9 cellular contexts compared by ENCODE assay signal in the genomic region with DNA sequence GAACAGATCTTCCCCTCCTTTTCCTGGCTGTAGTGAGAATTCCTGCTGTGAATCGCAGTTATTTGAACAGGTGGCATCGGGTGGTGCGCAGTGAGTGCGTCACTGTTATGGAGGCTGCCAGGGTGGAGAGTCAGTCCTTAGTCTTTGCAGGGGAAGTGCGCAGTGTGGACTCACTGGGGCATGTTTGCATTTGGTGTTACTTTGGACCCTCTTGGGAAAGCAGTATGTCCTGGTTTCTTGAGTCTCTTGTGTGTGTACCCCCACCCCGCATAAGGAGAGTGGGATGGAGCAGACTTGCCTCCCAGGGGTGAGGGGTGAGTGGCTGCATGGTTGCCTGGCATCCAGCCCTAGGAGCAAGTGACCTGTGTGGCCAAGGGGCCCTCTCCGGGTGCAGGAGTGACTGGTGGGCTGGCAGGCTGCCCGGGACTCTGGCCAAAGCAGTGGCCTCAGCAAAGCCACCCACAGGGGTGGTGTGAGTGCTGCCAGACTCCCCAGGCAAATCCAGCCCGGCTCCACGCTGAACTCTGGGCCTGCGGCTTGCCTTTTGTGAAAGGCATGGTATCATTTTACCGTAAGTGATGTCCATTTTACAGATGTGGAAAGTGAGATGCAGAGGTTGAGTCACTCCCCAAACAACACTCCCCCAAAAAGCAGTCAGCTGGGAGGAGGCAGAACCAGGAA. TPM values are rescaled to one million over a fixed set of nuclear protein-coding genes. Genes with fewer than 3 reads are reported as not detected.
DNase-seq lines count a peak whose midpoint lies in the region; ATAC-seq, FAIRE-seq and TF ChIP-seq lines count a peak whose summit lies in the region.
"Had no signal": no experiment of that assay in that cellular context is flagged by ENCODE, and none has a peak within 500 bp of the region (broad histone marks: within the 10 kb centered on the region; RNA-seq: fewer than 3 reads in every experiment).

No MANE protein-coding gene starts in this region.

- H3K36me3 ChIP-seq in BE2C = no peaks in the 10 kb centered on the region
- peaks cover 22 to 27% of the 10 kb centered on the region in 2 donors for H3K36me3 ChIP-seq in muscle layer of duodenum (ENCODE audit: control insufficient read depth in 1 of 2, insufficient read depth in 2 of 2, low read length in 2 of 2)

- no peak for TF ChIP-seq CTCF in BE2C (IDR thresholded peaks at IDR 0.05; ENCODE audit: low read depth, low read length)

- no peak for TF ChIP-seq POLR2A in GM12891 (IDR thresholded peaks at IDR 0.05; ENCODE audit: low read depth, low read length)

- H3K27me3 ChIP-seq in BE2C (no peaks in the 10 kb centered on the region), muscle layer of duodenum (ENCODE audit: low read depth, low read length) (no peaks in the 10 kb centered on the region)

- no peak for ATAC-seq in GM18861 (IDR thresholded peaks at IDR 0.05; ENCODE audit: unreplicated experiment)

- H3K9me3 ChIP-seq in BE2C (no peaks in the 10 kb centered on the region), muscle layer of duodenum (ENCODE audit: control insufficient read depth in 1 of 2, low read length in 2 of 2) (no peaks in the 10 kb centered on the region)

- H3K4me3 ChIP-seq in BE2C (ENCODE audit: low read depth, low read length) = no peak overlapping the region
- no peak overlapping the region for H3K4me3 ChIP-seq in muscle layer of duodenum (ENCODE audit: low read depth in 1 of 2, low read length in 2 of 2)

- DNase-seq in BE2C = peak; percentile 15
- DNase-seq in NCI-H2196 treated with DMSO at 0.1 percent for 48 hours (lab: John Stamatoyannopoulos, UW; ENCODE audit: unreplicated experiment) = peak; percentile 73
- DNase-seq in dermis blood vessel endothelial cell = peak; percentile 54
- DNase-seq in activated T-cell treated with anti-CD3 and anti-CD28 coated beads, Interleukin-2, amount 50 U/mL, for 1 hour = no peak
- no peak for DNase-seq in KG1 (lab: John Stamatoyannopoulos, UW)
- DNase-seq in GM12891 (ENCODE audit: insufficient read length, low spot score) = no peak
- DNase-seq: activated T-cell treated with anti-CD3 and anti-CD28 coated beads for 4 hours had no signal

- H3K4me1 ChIP-seq in BE2C (no peaks in the 10 kb centered on the region), muscle layer of duodenum (ENCODE audit: control insufficient read depth in 1 of 2, insufficient read depth in 2 of 2, low read length in 2 of 2) (peaks cover 24 to 45% of the 10 kb centered on the region in 2 donors)

- H3K27ac ChIP-seq in muscle layer of duodenum (ENCODE audit: low read length) = peak overlapping the region; percentile 53

- FAIRE-seq in GM12891 (lab: Jason Lieb, UNC) = no peak

TF ChIP-seq in GM12891, 5 proteins besides CTCF, POLR2A, EP300 and RAD21:
- no peak for TF ChIP-seq POLR2AphosphoS5 (IDR thresholded peaks at IDR 0.05; ENCODE audit: low read depth, low read length)
- no peak for TF ChIP-seq POU2F2 (IDR thresholded peaks at IDR 0.05; ENCODE audit: low read depth, low read length)
- TF ChIP-seq TAF1 (IDR thresholded peaks at IDR 0.05; ENCODE audit: low read depth, low read length) = no peak
- no peak for TF ChIP-seq PAX5 (IDR thresholded peaks at IDR 0.05; ENCODE audit: insufficient read depth, low read length, severe bottlenecking)
- TF ChIP-seq SPI1 (IDR thresholded peaks at IDR 0.05; ENCODE audit: low read depth, low read length) = no peak

RNA-seq across cellular contexts. Expression of a gene that starts 46.4 kb away (rescaled TPM):
- not detected for polyA plus RNA-seq in BE2C (2012; ENCODE audit: insufficient read depth, insufficient read length, low read depth)
- total RNA-seq in dermis blood vessel endothelial cell = 1.7 and 10.6 TPM in 2 replicates
- polyA plus RNA-seq in GM12891 (2012; ENCODE audit: low read depth, missing spikeins) = 6.6 TPM

Comparison
In these comparisons a context has a peak if more than half of its experiments do, and no peak if none do; other contexts are left out.
1. DNase-seq: peak in BE2C (single experiment), NCI-H2196 treated with DMSO at 0.1 percent for 48 hours (single experiment) and dermis blood vessel endothelial cell (single experiment); none in activated T-cell treated with anti-CD3 and anti-CD28 coated beads, Interleukin-2, amount 50 U/mL, for 1 hour (single experiment), KG1 (single experiment) and GM12891 (single experiment).